9 cellular contexts compared by ENCODE assay signal in the genomic region with DNA sequence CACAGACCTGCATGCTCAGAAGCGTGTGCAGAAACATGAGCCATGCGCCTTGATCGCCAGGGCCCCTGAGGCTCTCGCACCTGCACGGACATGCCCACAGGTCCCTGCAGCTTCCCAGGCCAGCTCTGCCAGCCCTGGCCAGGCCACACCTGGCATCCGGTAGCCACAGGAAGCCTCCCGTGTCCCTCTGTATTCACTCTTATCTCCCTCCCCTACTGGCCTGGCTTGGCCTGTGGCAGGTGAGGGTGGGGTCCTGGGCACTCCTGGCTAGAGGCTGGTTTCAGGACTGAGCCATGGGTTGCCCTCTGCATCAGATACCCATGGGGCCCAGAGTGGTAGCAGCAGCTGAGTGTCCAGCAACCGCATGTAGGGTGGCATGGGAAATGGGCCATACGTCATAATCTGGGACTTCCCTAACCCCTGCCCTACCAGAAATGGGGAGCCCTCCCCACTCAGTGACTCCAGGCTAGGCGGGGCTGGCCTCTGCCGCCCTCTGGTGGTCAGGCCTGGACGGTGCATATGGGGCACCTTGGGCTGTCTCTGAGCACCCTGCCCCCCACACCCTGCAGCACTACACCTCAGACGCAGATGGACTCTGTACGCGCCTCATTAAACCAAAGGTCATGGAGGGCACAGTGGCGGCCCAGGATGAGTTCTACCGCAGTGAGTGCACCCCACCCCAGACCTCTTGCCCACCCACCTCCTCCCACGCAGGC. TPM values are rescaled to one million over a fixed set of nuclear protein-coding genes. Genes with fewer than 3 reads are reported as not detected.
DNase-seq lines count a peak whose midpoint lies in the region; ATAC-seq, FAIRE-seq and TF ChIP-seq lines count a peak whose summit lies in the region.
"Had no signal": no experiment of that assay in that cellular context is flagged by ENCODE, and none has a peak within 500 bp of the region (broad histone marks: within the 10 kb centered on the region; RNA-seq: fewer than 3 reads in every experiment).

No MANE protein-coding gene starts in this region.

- H3K9ac ChIP-seq in keratinocyte (ENCODE audit: control insufficient read depth, extremely low read depth, insufficient read depth, low read length) = peak overlapping the region; percentile 85

- H3K4me2 ChIP-seq in keratinocyte (ENCODE audit: control insufficient read depth, extremely low read depth, insufficient read depth, low read depth, low read length) = peak overlapping the region; percentile 87

- peaks cover 30% of the 10 kb centered on the region for H3K79me2 ChIP-seq in keratinocyte (ENCODE audit: control insufficient read depth, insufficient read depth, low read length)

- H3K4me3 Mint-ChIP-seq in activated B cell treated with CpG ODN at 0.5 μM for 24 hours = peak overlapping the region; percentile 41

- POLR2A ChIA-PET in activated B cell treated with CpG ODN at 0.5 μM for 24 hours (lab: Charles Lee) = interaction anchor here (0.9 to 32.5 kb wide), 10 partner anchors 20 to 415 kb away, joined by 3 to 2569 read pairs (median 4); partner anchors contain the start of genes ARID3B, COX5A, CSK and CYP1A1

- in situ Hi-C loops in HAP-1 (cut with MboI; ENCODE audit: low sequenced_read_pairs) = loop anchor here (25.0 kb wide), 1 partner anchor 512 kb away; no protein-coding TSS in a partner anchor

- H3K9me1 ChIP-seq in keratinocyte (ENCODE audit: control insufficient read depth, extremely low read depth, insufficient read depth, low read length) = peaks cover 4% of the 10 kb centered on the region

- FAIRE-seq in bronchial epithelial cell (lab: Jason Lieb, UNC) = peak; percentile 98
- peak; percentile 99 for FAIRE-seq in keratinocyte (lab: Jason Lieb, UNC)

- H3K4me3 ChIP-seq in HAP-1 (no peak overlapping the region), bronchial epithelial cell (ENCODE audit: low read depth, low read length) (no peak overlapping the region), keratinocyte (ENCODE audit: control insufficient read depth in 2 of 3, extremely low read depth in 1 of 3, insufficient read depth in 2 of 3, low read depth in 1 of 3, low read length in 3 of 3) (peak overlapping the region in 2 of 3 experiments; percentile 22 to 57)

- H3K4me1 Mint-ChIP-seq in activated B cell treated with CpG ODN at 0.5 μM for 24 hours = peaks cover 64% of the 10 kb centered on the region

- intact Hi-C loops in activated B cell treated with CpG ODN at 0.5 μM for 24 hours (cut with micrococcal nuclease) = loop anchor here (1.0 to 2.0 kb wide), 6 partner anchors 12 to 165 kb away; partner anchors contain the start of gene ULK3

- peaks cover 86% of the 10 kb centered on the region for H3K36me3 Mint-ChIP-seq in activated B cell treated with CpG ODN at 0.5 μM for 24 hours (ENCODE audit: low read depth)

- no peaks in the 10 kb centered on the region for H3K9me3 ChIP-seq in HAP-1
- H3K9me3 ChIP-seq in keratinocyte (ENCODE audit: control insufficient read depth, low read depth, low read length) = no peaks in the 10 kb centered on the region

- TF ChIP-seq CTCF in activated B cell treated with CpG ODN at 0.5 μM for 24 hours (IDR thresholded peaks at IDR 0.05) (peak; percentile 67), bronchial epithelial cell (IDR thresholded peaks at IDR 0.05; ENCODE audit: insufficient read depth, low read length, severe bottlenecking) (peak; percentile 99), keratinocyte (optimal IDR thresholded peaks at IDR 0.05 in 1 of 3, IDR thresholded peaks at IDR 0.05 in 1 of 3, conservative IDR thresholded peaks at IDR 0.05 in 1 of 3; ENCODE audit: extremely low read depth in 1 of 3, insufficient read depth in 2 of 3, low read length in 3 of 3) (peak; percentile 98 to 99 (median 99))

- peak overlapping the region; percentile 98 for H3K27ac ChIP-seq in keratinocyte (ENCODE audit: control insufficient read depth, insufficient read depth, low read length)

- peak overlapping the region; percentile 69 for H2AFZ ChIP-seq in keratinocyte (ENCODE audit: control insufficient read depth, low read length)

- H3K27me3 ChIP-seq in HAP-1 (ENCODE audit: low read depth) (no peaks in the 10 kb centered on the region), bronchial epithelial cell (ENCODE audit: control insufficient read depth, insufficient read depth, low read length) (no peaks in the 10 kb centered on the region), keratinocyte (ENCODE audit: control insufficient read depth, extremely low read depth, insufficient read depth, low read length) (no peaks in the 10 kb centered on the region)

- ATAC-seq in activated B cell treated with CpG ODN at 0.5 μM for 24 hours (ENCODE audit: low read depth) = peak; percentile 89
- no peak for ATAC-seq in HG03565 (IDR thresholded peaks at IDR 0.05; ENCODE audit: unreplicated experiment)

- peaks cover 3% of the 10 kb centered on the region for H4K20me1 ChIP-seq in keratinocyte (ENCODE audit: control insufficient read depth, extremely low read depth, insufficient read depth, low read length)

- H3K36me3 ChIP-seq in HAP-1 (replicated peaks) = peaks cover 66% of the 10 kb centered on the region
- peaks cover 34% of the 10 kb centered on the region for H3K36me3 ChIP-seq in bronchial epithelial cell (ENCODE audit: control insufficient read depth, insufficient read depth, low read length)
- peaks cover 31 to 37% of the 10 kb centered on the region in 2 experiments for H3K36me3 ChIP-seq in keratinocyte (ENCODE audit: control insufficient read depth in 2 of 2, extremely low read depth in 1 of 2, insufficient read depth in 2 of 2, low read length in 2 of 2)

- CTCF ChIA-PET in activated B cell treated with CpG ODN at 0.5 μM for 24 hours (lab: Charles Lee) = interaction anchor here (0.8 to 26.2 kb wide), 12 partner anchors 11 to 373 kb away, joined by 3 to 1146 read pairs (median 6); partner anchors contain the start of gene CSK

- H3K4me1 ChIP-seq in HAP-1 = no peaks in the 10 kb centered on the region
- H3K4me1 ChIP-seq in keratinocyte (ENCODE audit: control insufficient read depth, extremely low read depth, insufficient read depth, low read length) = peaks cover 25% of the 10 kb centered on the region

- no peaks in the 10 kb centered on the region for H3K27me3 Mint-ChIP-seq in activated B cell treated with CpG ODN at 0.5 μM for 24 hours

- dilution Hi-C loops in keratinocyte (cut with MboI; ENCODE audit: extremely low pct_ligation_motif_present, low sequenced_read_pairs) = no loop called here

- no peaks in the 10 kb centered on the region for H3K9me3 Mint-ChIP-seq in activated B cell treated with CpG ODN at 0.5 μM for 24 hours

- peak overlapping the region; percentile 89 for H3K27ac Mint-ChIP-seq in activated B cell treated with CpG ODN at 0.5 μM for 24 hours

- peak; percentile 66 for DNase-seq in GF-D8 (lab: John Stamatoyannopoulos, UW)
- peak; percentile 74 to 89 for DNase-seq in HAP-1 (ENCODE audit: low spot score in 2 of 2)
- DNase-seq in NCI-H1930 (lab: John Stamatoyannopoulos, UW) = peak; percentile 34 to 35
- peak; percentile 88 for DNase-seq in activated B cell treated with CpG ODN at 0.5 μM for 24 hours
- DNase-seq in bronchial epithelial cell (ENCODE audit: low read depth) = peak; percentile 94
- DNase-seq in keratinocyte (ENCODE audit: low read depth, low spot score) = peak; percentile 93
- peak; percentile 87 for DNase-seq in stimulated activated CD4-positive, alpha-beta T cell treated with anti-CD3 and anti-CD28 coated beads, Interleukin-4, amount 100 ng/mL, for 1 hour

RNA-seq across cellular contexts. Expression of gene LMAN1L, which starts 12.6 kb away (rescaled TPM):
- total RNA-seq in activated B cell treated with CpG ODN at 0.5 μM for 24 hours (1.0 and 2.2 TPM in 2 replicates), bronchial epithelial cell (under 0.01 TPM in 1 of 2 replicates, not detected in the other)
- polyA plus RNA-seq in keratinocyte = not detected in 3 replicates
- polyA plus RNA-seq in keratinocyte (2011; ENCODE audit: low read depth) = not detected
- polyA plus RNA-seq in keratinocyte (2011; cell fraction: cytosol; rRNA removed) = not detected in 2 replicates
- 0.05 and 0.22 TPM in 2 replicates for polyA plus RNA-seq in keratinocyte (2011; cell fraction: nucleus; rRNA removed)
- polyA plus RNA-seq in keratinocyte (2012; ENCODE audit: low replicate concordance) = not detected in 2 replicates
- polyA minus RNA-seq in keratinocyte = 0.36 to 0.38 TPM in 2 of 3 replicates, not detected in the other
- not detected for polyA minus RNA-seq in keratinocyte (2011; cell fraction: cytosol; rRNA and poly(A)+ RNA removed)
- polyA minus RNA-seq in keratinocyte (2011; cell fraction: nucleus; rRNA and poly(A)+ RNA removed) = 0.21 and 0.31 TPM in 2 replicates

RNA-seq across cellular contexts. Expression of gene CSK, which starts 18.1 kb away (rescaled TPM):
- total RNA-seq in activated B cell treated with CpG ODN at 0.5 μM for 24 hours = 540 and 557 TPM in 2 replicates
- 28.9 and 29.2 TPM in 2 replicates for total RNA-seq in bronchial epithelial cell
- 14.9 to 41.5 TPM (median 17.2 TPM) in 3 replicates for polyA plus RNA-seq in keratinocyte
- polyA plus RNA-seq in keratinocyte (2011; ENCODE audit: low read depth) = 16.8 TPM
- polyA plus RNA-seq in keratinocyte (2011; cell fraction: cytosol; rRNA removed) = 19.4 and 37.7 TPM in 2 replicates
- polyA plus RNA-seq in keratinocyte (2011; cell fraction: nucleus; rRNA removed) = 40.0 and 50.1 TPM in 2 replicates
- polyA plus RNA-seq in keratinocyte (2012; ENCODE audit: low replicate concordance) = 38.6 and 52.8 TPM in 2 replicates
- polyA minus RNA-seq in keratinocyte = 22.1 to 111 TPM (median 39.2 TPM) in 3 replicates
- polyA minus RNA-seq in keratinocyte (2011; cell fraction: cytosol; rRNA and poly(A)+ RNA removed) = 47.0 TPM
- 26.1 and 28.3 TPM in 2 replicates for polyA minus RNA-seq in keratinocyte (2011; cell fraction: nucleus; rRNA and poly(A)+ RNA removed)

RNA-seq across cellular contexts. Expression of gene CPLX3, which starts 26.4 kb away (rescaled TPM):
- total RNA-seq in activated B cell treated with CpG ODN at 0.5 μM for 24 hours = 0.20 and 0.22 TPM in 2 replicates
- not detected in 2 replicates for total RNA-seq in bronchial epithelial cell
- polyA plus RNA-seq in keratinocyte = 0.03 TPM in 1 of 3 replicates, not detected in the others
- polyA plus RNA-seq in keratinocyte (2011; ENCODE audit: low read depth) = not detected
- not detected in 2 replicates for polyA plus RNA-seq in keratinocyte (2011; cell fraction: cytosol; rRNA removed)
- 0.13 and 0.27 TPM in 2 replicates for polyA plus RNA-seq in keratinocyte (2011; cell fraction: nucleus; rRNA removed)
- polyA plus RNA-seq in keratinocyte (2012; ENCODE audit: low replicate concordance) = 0.18 TPM in 1 of 2 replicates, not detected in the other
- polyA minus RNA-seq in keratinocyte = not detected in 3 replicates
- not detected for polyA minus RNA-seq in keratinocyte (2011; cell fraction: cytosol; rRNA and poly(A)+ RNA removed)
- not detected in 2 replicates for polyA minus RNA-seq in keratinocyte (2011; cell fraction: nucleus; rRNA and poly(A)+ RNA removed)

RNA-seq across cellular contexts. Expression of gene ULK3, which starts 43.0 kb away (rescaled TPM):
- total RNA-seq in activated B cell treated with CpG ODN at 0.5 μM for 24 hours = 43.6 and 52.1 TPM in 2 replicates
- 17.4 and 23.6 TPM in 2 replicates for total RNA-seq in bronchial epithelial cell
- polyA plus RNA-seq in keratinocyte = 12.0 to 26.4 TPM (median 16.5 TPM) in 3 replicates
- 30.4 TPM for polyA plus RNA-seq in keratinocyte (2011; ENCODE audit: low read depth)
- polyA plus RNA-seq in keratinocyte (2011; cell fraction: cytosol; rRNA removed) = 12.2 and 14.8 TPM in 2 replicates
- 84.1 and 86.4 TPM in 2 replicates for polyA plus RNA-seq in keratinocyte (2011; cell fraction: nucleus; rRNA removed)
- polyA plus RNA-seq in keratinocyte (2012; ENCODE audit: low replicate concordance) = 17.7 and 48.6 TPM in 2 replicates
- 8.8 to 21.0 TPM (median 19.1 TPM) in 3 replicates for polyA minus RNA-seq in keratinocyte
- polyA minus RNA-seq in keratinocyte (2011; cell fraction: cytosol; rRNA and poly(A)+ RNA removed) = 10.6 TPM
- polyA minus RNA-seq in keratinocyte (2011; cell fraction: nucleus; rRNA and poly(A)+ RNA removed) = 10.8 and 11.5 TPM in 2 replicates

RNA-seq across cellular contexts. Expression of gene CYP1A2, which starts 51.4 kb away (rescaled TPM):
- total RNA-seq in activated B cell treated with CpG ODN at 0.5 μM for 24 hours (0.16 TPM in 1 of 2 replicates, not detected in the other), bronchial epithelial cell (not detected in 2 replicates)
- 0.04 to 0.09 TPM in 2 of 3 replicates, not detected in the other for polyA plus RNA-seq in keratinocyte
- not detected for polyA plus RNA-seq in keratinocyte (2011; ENCODE audit: low read depth)
- 0.06 TPM in 1 of 2 replicates, not detected in the other for polyA plus RNA-seq in keratinocyte (2011; cell fraction: cytosol; rRNA removed)
- 0.04 and 0.09 TPM in 2 replicates for polyA plus RNA-seq in keratinocyte (2011; cell fraction: nucleus; rRNA removed)
- not detected in 2 replicates for polyA plus RNA-seq in keratinocyte (2012; ENCODE audit: low replicate concordance)
- not detected in 3 replicates for polyA minus RNA-seq in keratinocyte
- polyA minus RNA-seq in keratinocyte (2011; cell fraction: cytosol; rRNA and poly(A)+ RNA removed) = not detected
- polyA minus RNA-seq in keratinocyte (2011; cell fraction: nucleus; rRNA and poly(A)+ RNA removed) = not detected in 2 replicates
- total RNA-seq: lower leg skin had no signal

Comparison
In these comparisons a context has a peak if more than half of its experiments do, and no peak if none do; other contexts are left out.
1. DNase-seq: peak in every context shown above with its lines; median percentile 94 in bronchial epithelial cell; 93 in keratinocyte; 88 in activated B cell treated with CpG ODN at 0.5 μM for 24 hours; 87 in stimulated activated CD4-positive, alpha-beta T cell treated with anti-CD3 and anti-CD28 coated beads, Interleukin-4, amount 100 ng/mL, for 1 hour; 82 in HAP-1; 66 in GF-D8; 34 in NCI-H1930.
2. H3K4me3 ChIP-seq: peak in keratinocyte (2 of 3); none in HAP-1 (single experiment) and bronchial epithelial cell (single experiment).
3. RNA of gene CSK, which starts 18.1 kb away (total RNA-seq): 540 to 557 TPM in activated B cell treated with CpG ODN at 0.5 μM for 24 hours; 28.9 to 29.2 TPM in bronchial epithelial cell; every median in the first group is over 10 times any median in the second.
4. Peak in every context shown above with its lines, with median percentiles within 50 percentile points of each other: CTCF ChIP-seq.